In the genomic region with DNA sequence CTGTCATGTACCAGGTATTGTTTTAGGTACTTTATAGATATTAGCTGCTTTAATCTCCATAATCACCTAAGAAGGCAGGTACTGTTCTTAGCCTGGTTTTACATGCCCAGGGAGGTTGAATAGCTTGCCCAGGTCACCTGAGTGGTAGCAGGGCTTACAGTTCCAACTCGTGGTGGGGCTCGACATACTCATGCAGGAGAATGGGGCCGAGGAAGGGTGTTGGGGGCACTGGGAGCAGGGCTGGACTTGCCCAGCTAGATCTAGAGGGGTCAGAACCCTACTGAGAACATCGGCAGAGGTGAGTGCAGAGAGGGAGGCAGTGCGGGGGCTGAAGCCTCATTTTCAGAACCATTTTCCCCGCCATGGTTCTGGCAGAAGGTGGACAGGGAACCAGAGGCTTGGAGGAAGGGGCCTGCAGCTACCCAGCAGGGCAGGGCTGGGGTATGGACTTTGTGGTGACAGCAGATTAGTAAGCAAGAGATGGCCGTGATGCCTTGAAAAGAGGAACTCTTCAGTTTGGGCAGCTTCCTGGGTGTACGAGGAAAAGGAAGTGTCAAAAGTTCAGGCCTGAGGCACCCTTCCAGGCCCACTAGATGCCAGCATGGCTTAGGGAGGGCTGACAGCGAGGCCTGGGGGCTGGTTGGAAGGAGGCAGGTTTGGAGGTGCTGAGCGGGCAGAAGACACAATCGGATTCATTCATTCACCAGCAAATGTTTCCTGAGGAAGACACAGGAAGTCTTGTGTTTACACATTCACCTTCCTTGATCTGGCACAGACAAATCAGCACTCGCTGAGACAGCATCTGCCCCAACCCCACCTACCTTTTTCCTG, we compare ENCODE assay signal across 10 cellular contexts. TPM values are rescaled to one million over a fixed set of nuclear protein-coding genes. Genes with fewer than 3 reads are reported as not detected.
DNase-seq lines count a peak whose midpoint lies in the region; ATAC-seq, FAIRE-seq and TF ChIP-seq lines count a peak whose summit lies in the region.
"Had no signal": no experiment of that assay in that cellular context is flagged by ENCODE, and none has a peak within 500 bp of the region (broad histone marks: within the 10 kb centered on the region; RNA-seq: fewer than 3 reads in every experiment).

No MANE protein-coding gene starts in this region.

- H3K9me3 ChIP-seq in Peyer's patch, result no peaks in the 10 kb centered on the region
- no peaks in the 10 kb centered on the region for H3K9me3 ChIP-seq in H1 (ENCODE audit: insufficient read depth in 2 of 2, low read depth in 1 of 2, low read length in 1 of 2)

- peak overlapping the region; percentile 48; the same call in 1 of the 2 replicates for H4K8ac ChIP-seq in H1 (ENCODE audit: extremely low read depth, insufficient read depth, low read length)

- H2BK12ac ChIP-seq in H1 (ENCODE audit: low read depth, low read length), result no peak overlapping the region

- peak overlapping the region; percentile 34 for H3K27ac Mint-ChIP-seq in osteocyte (ENCODE audit: unreplicated experiment)

- H3K27me3 ChIP-seq in Peyer's patch, result no peaks in the 10 kb centered on the region
- H3K27me3 ChIP-seq in H1 (replicated peaks in 1 of 4; ENCODE audit: control insufficient read depth in 3 of 4, extremely low read depth in 1 of 4, insufficient read depth in 3 of 4, low read length in 3 of 4), result no peaks in the 10 kb centered on the region

- TF ChIP-seq CTCF in GM12864 (IDR thresholded peaks at IDR 0.05; ENCODE audit: low read depth, low read length, missing control alignments) (no peak), Peyer's patch (IDR thresholded peaks at IDR 0.05) (no peak), H1 (IDR thresholded peaks at IDR 0.05; ENCODE audit: control extremely low read depth in 1 of 3, insufficient read depth in 1 of 3, low read depth in 1 of 3, low read length in 3 of 3) (no peak), osteocyte (IDR thresholded peaks at IDR 0.05) (no peak)

- H3K27ac ChIP-seq in Peyer's patch, result peak overlapping the region; percentile 32 to 62 (median 56)
- H3K27ac ChIP-seq in H1 (ENCODE audit: low read depth, low read length), result no peak overlapping the region
- H3K27ac ChIP-seq: SK-N-MC had no signal

- no peak overlapping the region for H3K23ac ChIP-seq in H1 (ENCODE audit: insufficient read length)

- no peaks in the 10 kb centered on the region for H3K79me2 ChIP-seq in H1 (ENCODE audit: control insufficient read depth in 1 of 2, insufficient read depth in 2 of 2, low read length in 2 of 2)

- no peaks in the 10 kb centered on the region for H3K23me2 ChIP-seq in H1 (ENCODE audit: low read depth, low read length)

- H4K91ac ChIP-seq in H1 (replicated peaks; ENCODE audit: insufficient read length, low read length), result no peak overlapping the region

- CTCF ChIA-PET in H1 (lab: Charles Lee; ENCODE audit: partially characterized antibody), result interaction anchor here (0.6 to 6.2 kb wide), 19 partner anchors 15 to 480 kb away, joined by 3 to 64 read pairs (median 4); a partner anchor contains a TSS

- no peak overlapping the region for H2BK5ac ChIP-seq in H1 (ENCODE audit: low read depth, low read length)

- H3K4me1 Mint-ChIP-seq in osteocyte (ENCODE audit: unreplicated experiment), result no peaks in the 10 kb centered on the region

- H4K20me1 ChIP-seq in H1 (replicated peaks in 1 of 2; ENCODE audit: control insufficient read depth in 1 of 2, insufficient read depth in 2 of 2, low read length in 2 of 2), result no peaks in the 10 kb centered on the region

- no peak overlapping the region for H2BK20ac ChIP-seq in H1 (ENCODE audit: low read length)

- no peak for FAIRE-seq in H1 (lab: Jason Lieb, UNC)
- FAIRE-seq: endometrium had no signal

- no peak overlapping the region for H4K5ac ChIP-seq in H1 (ENCODE audit: insufficient read length, low read depth, low read length)

- TF ChIP-seq RAD21 in H1 (IDR thresholded peaks at IDR 0.05 in 1 of 2, conservative IDR thresholded peaks at IDR 0.05 in 1 of 2; ENCODE audit: low read depth in 2 of 2, low read length in 2 of 2), result no peak

- no peak overlapping the region for H3K56ac ChIP-seq in H1 (replicated peaks; ENCODE audit: insufficient read length, low read depth, low read length)

- TF ChIP-seq EP300 in H1 (IDR thresholded peaks at IDR 0.05; ENCODE audit: borderline replicate concordance in 1 of 2, low read depth in 2 of 2, low read length in 2 of 2), result no peak

- no peak overlapping the region for H3K4ac ChIP-seq in H1 (replicated peaks; ENCODE audit: insufficient read length, low read depth, low read length)

- H2BK15ac ChIP-seq in H1 (ENCODE audit: low read length), result no peak overlapping the region

- H2AFZ ChIP-seq in H1 (ENCODE audit: low read length), result no peak overlapping the region

- no peaks in the 10 kb centered on the region for H3K27me3 Mint-ChIP-seq in osteocyte (ENCODE audit: unreplicated experiment)

- no peak overlapping the region for H3K9ac ChIP-seq in H1 (replicated peaks in 1 of 4; ENCODE audit: extremely low read depth in 1 of 4, low read depth in 3 of 4, low read length in 3 of 4)

- no peak overlapping the region for H3K18ac ChIP-seq in H1 (ENCODE audit: extremely low read depth, low read length)

- no peaks in the 10 kb centered on the region for H3K9me3 Mint-ChIP-seq in osteocyte (ENCODE audit: unreplicated experiment)

- no peak overlapping the region for H3K14ac ChIP-seq in H1 (ENCODE audit: insufficient read length)

- H3K4me2 ChIP-seq in H1 (ENCODE audit: insufficient read depth in 1 of 2, low read depth in 2 of 2, low read length in 2 of 2), result no peak overlapping the region

- WGBS in H1 (ENCODE audit: extremely low coverage in 1 of 2, insufficient coverage in 1 of 2, insufficient read length in 1 of 2, insufficient replicate concordance in 2 of 2, low coverage in 1 of 2, low lambda C conversion rate in 2 of 2, missing lambda C conversion rate in 1 of 2), 2 experiments, result 88% methylated on average over 12 of the region's 12 CpGs; no CpG with 5 or more reads in 1 of the 2 experiments

- H3K36me3 ChIP-seq in Peyer's patch (no peaks in the 10 kb centered on the region), H1 (ENCODE audit: control insufficient read depth in 2 of 4, insufficient read depth in 4 of 4, low read length in 3 of 4) (no peaks in the 10 kb centered on the region)

- peaks cover 4% of the 10 kb centered on the region for H3K36me3 Mint-ChIP-seq in osteocyte (ENCODE audit: unreplicated experiment)

- TF ChIP-seq POLR2A in Peyer's patch (IDR thresholded peaks at IDR 0.05) (no peak), H1 (IDR thresholded peaks at IDR 0.05; ENCODE audit: control extremely low read depth in 1 of 2, low read depth in 2 of 2, low read length in 2 of 2) (no peak), GM18505 (IDR thresholded peaks at IDR 0.05; ENCODE audit: borderline replicate concordance, extremely low read depth, insufficient read depth, insufficient read length) (no peak)

- POLR2A ChIA-PET in H1 (lab: Charles Lee; ENCODE audit: partially characterized antibody), result no interaction called here

- H3K4me3 ChIP-seq in GM12864 (ENCODE audit: low read depth, low read length) (no peak overlapping the region), Peyer's patch (no peak overlapping the region), H1 (ENCODE audit: extremely low read depth in 1 of 4, insufficient read depth in 2 of 4, low read depth in 3 of 4, low read length in 4 of 4) (no peak overlapping the region)
- H3K4me3 ChIP-seq: SK-N-MC had no signal

- no peak overlapping the region for H2BK120ac ChIP-seq in H1 (replicated peaks; ENCODE audit: low read depth, low read length)

- no peak overlapping the region for H2AK5ac ChIP-seq in H1 (ENCODE audit: low read depth, low read length)

- H3K4me3 Mint-ChIP-seq in osteocyte (ENCODE audit: unreplicated experiment), result no peak overlapping the region

- H3K79me1 ChIP-seq in H1 (ENCODE audit: low read depth, low read length), result no peaks in the 10 kb centered on the region

- ATAC-seq in GM18505 (IDR thresholded peaks at IDR 0.05; ENCODE audit: unreplicated experiment) (no peak), GM19351 (IDR thresholded peaks at IDR 0.05; ENCODE audit: unreplicated experiment) (no peak), GM18511 (IDR thresholded peaks at IDR 0.05; ENCODE audit: unreplicated experiment) (no peak)

- H3K4me1 ChIP-seq in Peyer's patch (peaks cover 0 to 24% (median 2%) of the 10 kb centered on the region in 4 donors), H1 (replicated peaks in 1 of 4; ENCODE audit: control insufficient read depth in 3 of 4, insufficient read depth in 4 of 4, low read length in 3 of 4) (no peaks in the 10 kb centered on the region)

- peak; percentile 18 for DNase-seq in GM12864 (ENCODE audit: low read depth)
- peak in 2 of 3 donors; percentile 52 to 68 for DNase-seq in Peyer's patch
- peak in 1 of 2 experiments; percentile 28 for DNase-seq in H1 (ENCODE audit: low read depth in 1 of 2, low spot score in 2 of 2)
- DNase-seq in osteocyte (ENCODE audit: extremely low spot score, unreplicated experiment), result peak; percentile 71
- no peak for DNase-seq in kidney glomerular epithelial cell (lab: John Stamatoyannopoulos, UW)

RNA-seq across cellular contexts. Expression of a gene that starts 54.7 kb away (rescaled TPM):
- total RNA-seq in Peyer's patch (10 to 100 TPM in 3 of 4 donors, 1 to 10 TPM in 1; 4.1 to 50.3 (median 21.4) TPM), osteocyte (1.5 and 2.1 TPM in 2 replicates)
- 0.09 TPM in 1 of 2 replicates, not detected in the other for total RNA-seq in H1 (2021; fragmentation: NEBNext Ultra II Directional; extraction: Animal tissue kit (Norgen Biotek cat#: 25700))
- polyA plus RNA-seq in H1 (2011; rRNA removed), result not detected in 2 replicates
- polyA plus RNA-seq in H1 (2011; cell fraction: cytosol; rRNA removed), result 0.05 TPM
- polyA plus RNA-seq in H1 (2011; cell fraction: nucleus; rRNA removed), result 0.11 TPM
- 0.13 to 0.21 TPM in 2 of 4 replicates, not detected in the others for polyA plus RNA-seq in H1 (2012, experiment 1 of 2)
- not detected for polyA plus RNA-seq in H1 (2012, experiment 2 of 2)
- polyA plus RNA-seq in H1 (2013, experiment 1 of 2), result 0.04 TPM
- 0.07 TPM for polyA plus RNA-seq in H1 (2013, experiment 2 of 2)
- 0.10 TPM in 1 of 2 replicates, not detected in the other for polyA minus RNA-seq in H1 (2011; rRNA and poly(A)+ RNA removed)
- polyA minus RNA-seq in H1 (2011; cell fraction: cytosol; rRNA and poly(A)+ RNA removed), result not detected
- not detected for polyA minus RNA-seq in H1 (2011; cell fraction: nucleus; rRNA and poly(A)+ RNA removed)
